Comparison of ENCODE assay signal across 17 cellular contexts in the genomic region with DNA sequence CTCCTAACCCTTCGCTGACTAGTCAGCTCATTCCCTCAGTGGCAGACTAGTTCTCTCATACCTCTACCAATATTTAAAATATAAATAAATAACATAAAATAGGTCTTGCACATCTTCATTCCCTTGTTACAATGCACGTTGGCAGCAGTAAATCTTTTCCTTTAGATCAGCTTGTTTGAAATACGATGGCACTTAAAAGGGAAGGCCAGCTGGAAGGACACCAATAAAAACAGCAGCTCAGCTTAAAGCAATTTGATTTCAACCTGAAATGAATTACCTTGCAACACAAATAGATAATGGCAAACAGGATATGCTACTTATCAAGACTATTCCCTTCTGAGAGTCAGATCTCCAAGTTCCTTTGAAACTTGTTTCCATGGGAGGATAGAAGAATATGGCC.
DNase-seq lines count a peak whose midpoint lies in the region; TF ChIP-seq lines count a peak whose summit lies in the region.
"Had no signal": no experiment of that assay in that cellular context is flagged by ENCODE, and none has a peak within 500 bp of the region (broad histone marks: within the 10 kb centered on the region; RNA-seq: fewer than 3 reads in every experiment).

No MANE protein-coding gene starts in this region.

- H3K27me3 ChIP-seq in SK-N-SH (ENCODE audit: insufficient read depth) (no peaks in the 10 kb centered on the region), Karpas-422 (ENCODE audit: low read length) (no peaks in the 10 kb centered on the region)
- H3K27me3 ChIP-seq: BE2C had no signal

- H3K9me2 ChIP-seq in SK-N-SH (no peaks in the 10 kb centered on the region), Karpas-422 (replicated peaks; ENCODE audit: insufficient read depth, low read length) (no peaks in the 10 kb centered on the region)

- CTCF ChIA-PET in HEK293 (lab: Yijun Ruan, JAX): interaction anchor here (0.7 kb wide), 1 partner anchor 64 kb away, joined by 5 read pairs; no protein-coding TSS in a partner anchor
- CTCF ChIA-PET in SK-N-SH (lab: Yijun Ruan, JAX): interaction anchor here (0.7 kb wide), 1 partner anchor 67 kb away, joined by 3 read pairs; no protein-coding TSS in a partner anchor

- 40% methylated on average over 3 of the region's 3 CpGs for WGBS in SK-N-SH (ENCODE audit: low lambda C conversion rate)

- H3K27ac ChIP-seq in HEK293 (ENCODE audit: extremely low read depth, low read depth, low read length) (no peak overlapping the region), SK-N-SH (ENCODE audit: low read depth in 2 of 2, low read length in 1 of 2) (no peak overlapping the region), Karpas-422 (ENCODE audit: low read length) (no peak overlapping the region)

- POLR2A ChIA-PET in HEK293 (lab: Yijun Ruan, JAX): interaction anchor here (0.6 kb wide), 1 partner anchor 13 kb away, joined by 4 read pairs; no protein-coding TSS in a partner anchor
- POLR2A ChIA-PET in SK-N-SH (lab: Yijun Ruan, JAX): no interaction called here

- H3K4me3 ChIP-seq in HEK293 (ENCODE audit: low read depth, low read length) (no peak overlapping the region), LNCaP clone FGC (ENCODE audit: low read depth, low read length) (no peak overlapping the region), SK-N-SH (ENCODE audit: low read depth in 2 of 2, low read length in 1 of 2) (no peak overlapping the region), Karpas-422 (ENCODE audit: low read length) (no peak overlapping the region)

- TF ChIP-seq CTCF in HEK293 (tag by site-specific recombination; IDR thresholded peaks at IDR 0.05) (no peak), LNCaP clone FGC (IDR thresholded peaks at IDR 0.05; ENCODE audit: control insufficient read depth, extremely low read depth, insufficient read depth) (no peak), SK-N-SH (IDR thresholded peaks at IDR 0.05) (no peak)

- H3K4me2 ChIP-seq in SK-N-SH: no peak overlapping the region
- no peak overlapping the region for H3K4me2 ChIP-seq in Karpas-422 (ENCODE audit: low read depth, low read length, poor library complexity, severe bottlenecking)

- H3F3A ChIP-seq in SK-N-SH (replicated peaks; ENCODE audit: insufficient read depth): peaks cover 5% of the 10 kb centered on the region

- no peak for TF ChIP-seq RAD21 in SK-N-SH (IDR thresholded peaks at IDR 0.05; ENCODE audit: low read length)

- H3K9me3 ChIP-seq in HEK293 (ENCODE audit: control insufficient read depth, insufficient read depth, low read depth, low read length) (no peaks in the 10 kb centered on the region), SK-N-SH (no peaks in the 10 kb centered on the region), Karpas-422 (ENCODE audit: low read length) (no peaks in the 10 kb centered on the region)
- H3K9me3 ChIP-seq: BE2C had no signal

- H3K79me2 ChIP-seq in SK-N-SH (ENCODE audit: insufficient read depth) (no peaks in the 10 kb centered on the region), Karpas-422 (ENCODE audit: low read length) (no peaks in the 10 kb centered on the region)

- H4K20me1 ChIP-seq in SK-N-SH (ENCODE audit: insufficient read depth): no peaks in the 10 kb centered on the region
- no peaks in the 10 kb centered on the region for H4K20me1 ChIP-seq in Karpas-422 (ENCODE audit: insufficient read depth, low read depth, low read length)

- H3K9ac ChIP-seq in SK-N-SH: no peak overlapping the region
- H3K9ac ChIP-seq in Karpas-422 (ENCODE audit: low read length): no peak overlapping the region

- H3K4me1 ChIP-seq in HEK293 (ENCODE audit: control insufficient read depth, insufficient read depth, low read length) (peaks cover 10% of the 10 kb centered on the region; the same call in 1 of the 2 replicates), SK-N-SH (ENCODE audit: control insufficient read depth in 1 of 2, insufficient read depth in 2 of 2, low read depth in 1 of 2, low read length in 1 of 2) (peaks cover 0 to 25% of the 10 kb centered on the region in 2 experiments; a peak in 3 of 4 replicates), Karpas-422 (ENCODE audit: low read length) (no peaks in the 10 kb centered on the region)
- H3K4me1 ChIP-seq: BE2C had no signal

- H2AFZ ChIP-seq in SK-N-SH (ENCODE audit: low read depth) (no peak overlapping the region), Karpas-422 (ENCODE audit: low read length) (no peak overlapping the region)

- H3K36me3 ChIP-seq in HEK293 (ENCODE audit: control insufficient read depth in 2 of 2, insufficient read depth in 1 of 2, low read length in 2 of 2) (no peaks in the 10 kb centered on the region), SK-N-SH (replicated peaks in 1 of 2; ENCODE audit: control insufficient read depth in 1 of 2, insufficient read depth in 2 of 2, low read length in 1 of 2) (no peaks in the 10 kb centered on the region), Karpas-422 (ENCODE audit: insufficient read depth, low read length) (no peaks in the 10 kb centered on the region)
- H3K36me3 ChIP-seq: BE2C had no signal

- TF ChIP-seq EP300 in SK-N-SH (IDR thresholded peaks at IDR 0.05; ENCODE audit: borderline replicate concordance in 1 of 2, low read depth in 1 of 2, low read length in 1 of 2): no peak

- DNase-seq in LNCaP clone FGC (ENCODE audit: low read depth) (peak; percentile 10), SK-N-SH (no peak), left kidney (ENCODE audit: low read depth, low spot score) (peak; percentile 68), Karpas-422 (no peak), NOMO-1 (lab: John Stamatoyannopoulos, UW; ENCODE audit: unreplicated experiment in 2 of 2) (no peak), RPMI8226 (no peak)
- DNase-seq: BE2C; Calu3; CD4-positive, alpha-beta T cell; DMS79 treated with DMSO at 0.1 percent for 48 hours; H7; NCI-H1048; NCI-H146; NCI-H2107; NCI-H748 treated with DMSO at 0.1 percent for 48 hours; OCI-M1 had no signal

TF ChIP-seq in HEK293, 187 proteins besides CTCF, POLR2A, EP300 and RAD21 (continues in another document):
- TF ChIP-seq IKZF3 (tag by site-specific recombination; IDR thresholded peaks at IDR 0.05): no peak
- TF ChIP-seq ZNF112 (tag by site-specific recombination; IDR thresholded peaks at IDR 0.05): no peak
- no peak for TF ChIP-seq ZBTB21 (tag by site-specific recombination; IDR thresholded peaks at IDR 0.05)
- TF ChIP-seq ZFHX2 (tag by site-specific recombination; conservative IDR thresholded peaks at IDR 0.05): no peak
- no peak for TF ChIP-seq KLF1 (tag by site-specific recombination; IDR thresholded peaks at IDR 0.05)
- TF ChIP-seq FEZF1 (tag by site-specific recombination; IDR thresholded peaks at IDR 0.05): peak; percentile 52
- no peak for TF ChIP-seq ZFP69B (tag by site-specific recombination; IDR thresholded peaks at IDR 0.05)

TF ChIP-seq in SK-N-SH, 30 proteins besides CTCF, POLR2A, EP300 and RAD21:
- TF ChIP-seq NFIC (IDR thresholded peaks at IDR 0.05; ENCODE audit: borderline replicate concordance): peak; percentile 24; the same call in 1 of the 2 replicates
- no peak for TF ChIP-seq USF2 (IDR thresholded peaks at IDR 0.05; ENCODE audit: borderline replicate concordance, low read depth, low read length)

Comparison
In these comparisons a context has a peak if more than half of its experiments do, and no peak if none do; other contexts are left out.
1. DNase-seq: peak in LNCaP clone FGC (single experiment) and left kidney (single experiment); none in SK-N-SH (single experiment), Karpas-422 (single experiment), NOMO-1 (0 of 2) and RPMI8226 (single experiment).